In genomic region chr1:156661932-156662587, GRCh38 we compare ENCODE assay signal across 8 cellular contexts. TPM values are rescaled to one million over a fixed set of nuclear protein-coding genes. Genes with fewer than 3 reads are reported as not detected.
DNase-seq lines count a peak whose midpoint lies in the region; ATAC-seq and TF ChIP-seq lines count a peak whose summit lies in the region.

No MANE protein-coding gene starts in this region.

- no peak overlapping the region for H3K4me3 Mint-ChIP-seq in activated T-cell treated with anti-CD3 and anti-CD28 coated beads, Interleukin-2, amount 50 U/mL, for 24 hours

- no peak for DNase-seq in activated T-cell treated with anti-CD3 and anti-CD28 coated beads, Interleukin-2, amount 50 U/mL, for 24 hours
- DNase-seq in activated T-cell treated with anti-CD3 and anti-CD28 coated beads, Interleukin-2, amount 50 U/mL, for 1 hour = no peak
- DNase-seq in ascending aorta (ENCODE audit: low spot score in 2 of 2) (no peak), lower lobe of right lung (no peak), uterus (no peak)
- DNase-seq in activated effector memory CD4-positive, alpha-beta T cell treated with anti-CD3 and anti-CD28 coated beads, Interleukin-2, amount 50 U/mL, for 16 hours = no peak

- no peak for TF ChIP-seq CTCF in ascending aorta (IDR thresholded peaks at IDR 0.05)
- TF ChIP-seq CTCF in lower lobe of right lung (IDR thresholded peaks at IDR 0.05) = no peak
- TF ChIP-seq CTCF in uterus (IDR thresholded peaks at IDR 0.05) = no peak

- peaks cover 9% of the 10 kb centered on the region for H3K27me3 Mint-ChIP-seq in activated T-cell treated with anti-CD3 and anti-CD28 coated beads, Interleukin-2, amount 50 U/mL, for 24 hours

- no peaks in the 10 kb centered on the region for H3K36me3 ChIP-seq in ascending aorta
- H3K36me3 ChIP-seq in lower lobe of right lung = no peaks in the 10 kb centered on the region
- H3K36me3 ChIP-seq in uterus = no peaks in the 10 kb centered on the region

- H3K9me3 ChIP-seq in ascending aorta (no peaks in the 10 kb centered on the region), lower lobe of right lung (no peaks in the 10 kb centered on the region), uterus (no peaks in the 10 kb centered on the region)

- H3K4me1 Mint-ChIP-seq in activated T-cell treated with anti-CD3 and anti-CD28 coated beads, Interleukin-2, amount 50 U/mL, for 24 hours (ENCODE audit: low read depth) = peaks cover 50% of the 10 kb centered on the region

- peak overlapping the region; percentile 88 to 90 for H3K27ac ChIP-seq in ascending aorta
- H3K27ac ChIP-seq in lower lobe of right lung = peak overlapping the region; percentile 76
- peak overlapping the region; percentile 87 to 89 for H3K27ac ChIP-seq in uterus

- peaks cover 4% of the 10 kb centered on the region for H3K36me3 Mint-ChIP-seq in activated T-cell treated with anti-CD3 and anti-CD28 coated beads, Interleukin-2, amount 50 U/mL, for 24 hours (ENCODE audit: low read depth)

- no peaks in the 10 kb centered on the region for H3K27me3 ChIP-seq in ascending aorta
- peaks cover 2% of the 10 kb centered on the region for H3K27me3 ChIP-seq in lower lobe of right lung (ENCODE audit: low read depth)
- no peaks in the 10 kb centered on the region for H3K27me3 ChIP-seq in uterus

- no peaks in the 10 kb centered on the region for H3K9me3 Mint-ChIP-seq in activated T-cell treated with anti-CD3 and anti-CD28 coated beads, Interleukin-2, amount 50 U/mL, for 24 hours

- intact Hi-C loops in ascending aorta (cut with DNase I) = loop anchor here (5.0 kb wide), 1 partner anchor 160 kb away; the partner anchor contains the start of gene MEF2D
- intact Hi-C loops in lower lobe of right lung (cut with DNase I) = no loop called here
- intact Hi-C loops in uterus (cut with DNase I; ENCODE audit: low total_unique reads) = no loop called here

- TF ChIP-seq POLR2A in uterus (IDR thresholded peaks at IDR 0.05) = no peak

- peaks cover 48 to 69% of the 10 kb centered on the region in 2 donors for H3K4me1 ChIP-seq in ascending aorta
- peaks cover 92% of the 10 kb centered on the region for H3K4me1 ChIP-seq in lower lobe of right lung
- peaks cover 13 to 33% of the 10 kb centered on the region in 2 donors for H3K4me1 ChIP-seq in uterus

- H3K27ac Mint-ChIP-seq in activated T-cell treated with anti-CD3 and anti-CD28 coated beads, Interleukin-2, amount 50 U/mL, for 24 hours = peak overlapping the region; percentile 85

- no peak overlapping the region for H3K4me3 ChIP-seq in ascending aorta
- no peak overlapping the region for H3K4me3 ChIP-seq in lower lobe of right lung
- H3K4me3 ChIP-seq in uterus = no peak overlapping the region

- ATAC-seq in lower lobe of right lung = no peak
- ATAC-seq in GM18868 (IDR thresholded peaks at IDR 0.05; ENCODE audit: unreplicated experiment) = no peak
- ATAC-seq in HG03097 (IDR thresholded peaks at IDR 0.05; ENCODE audit: low FRiP score, unreplicated experiment) = no peak

RNA-seq across cellular contexts. Expression of gene NES, which starts 15.1 kb away (rescaled TPM):
- total RNA-seq in ascending aorta = 74.1 TPM
- total RNA-seq in lower lobe of right lung = 39.8 TPM
- total RNA-seq in uterus = 10 to 100 TPM in 3 of 4 donors, 1 to 10 TPM in 1; 9.7 to 70.9 (median 34.5) TPM

RNA-seq across cellular contexts. Expression of gene BCAN, which starts 20.1 kb away (rescaled TPM):
- total RNA-seq in ascending aorta = not detected
- total RNA-seq in lower lobe of right lung = not detected
- 1 to 10 TPM in 3 of 4 donors, not detected in 1; 2.3 to 3.0 (median 2.8) TPM for total RNA-seq in uterus

RNA-seq across cellular contexts. Expression of gene HAPLN2, which starts 42.8 kb away (rescaled TPM):
- total RNA-seq in ascending aorta = 1.4 TPM
- 0.21 TPM for total RNA-seq in lower lobe of right lung
- total RNA-seq in uterus = 1 to 10 TPM in 1 of 4 donors, under 1 TPM in 1, not detected in 2; 0.77 to 3.9 TPM

RNA-seq across cellular contexts. Expression of gene CRABP2, which starts 43.3 kb away (rescaled TPM):
- total RNA-seq in ascending aorta (not detected), lower lobe of right lung (2.1 TPM), uterus (10 to 100 TPM in 3 of 4 donors, not detected in 1; 11.0 to 71.5 (median 14.3) TPM)
